Comparison of ENCODE assay signal across 14 cellular contexts in the genomic region with DNA sequence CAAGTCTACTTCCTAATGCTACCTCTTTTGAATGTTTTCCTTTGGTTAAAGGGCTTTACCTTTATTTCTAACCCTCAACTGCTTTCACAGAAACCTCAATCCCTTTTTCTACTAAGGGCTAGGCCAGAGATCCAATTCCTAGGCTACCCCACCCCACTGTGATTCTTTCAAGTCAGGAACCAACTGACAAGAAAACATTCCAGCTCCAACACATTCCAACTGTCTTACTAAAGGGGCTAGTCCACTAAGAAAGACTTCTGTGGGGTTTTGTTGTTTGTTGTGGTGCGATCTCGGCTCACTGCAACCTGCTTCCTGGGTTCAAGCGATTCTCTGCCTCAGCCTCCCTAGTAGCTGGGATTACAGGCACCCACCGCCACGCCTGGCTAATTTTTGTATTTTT.
A peak's percentile ranks its signal among the peaks of the same experiment; 100 is the strongest.
DNase-seq lines count a peak whose midpoint lies in the region; ATAC-seq and TF ChIP-seq lines count a peak whose summit lies in the region.
"Had no signal": no experiment of that assay in that cellular context is flagged by ENCODE, and none has a peak within 500 bp of the region (broad histone marks: within the 10 kb centered on the region; RNA-seq: fewer than 3 reads in every experiment).

No MANE protein-coding gene starts in this region.

- DNase-seq in heart right ventricle (no peak), cardiac septum (ENCODE audit: low spot score) (no peak), brain microvascular endothelial cell (peak; percentile 11), kidney tubule cell (ENCODE audit: low spot score) (peak; percentile 29), uterus (no peak), T-helper 2 cell (no peak), COLO829 (ENCODE audit: low spot score) (no peak)
- DNase-seq: NCI-H187 treated with DMSO at 0.1 percent for 48 hours; nephron progenitor cell; stimulated activated naive B cell treated with anti-CD40 and anti-IgM and Interleukin-4, amounts not matched to agents 10 μg/mL and 1 μg/mL and 100 μg/mL, for 72 hours had no signal

- H3K27me3 ChIP-seq in heart right ventricle: no peaks in the 10 kb centered on the region
- H3K27me3 ChIP-seq in brain microvascular endothelial cell (replicated peaks): no peaks in the 10 kb centered on the region
- no peaks in the 10 kb centered on the region for H3K27me3 ChIP-seq in uterus
- H3K27me3 ChIP-seq: tibial nerve had no signal

- WGBS in heart right ventricle, 2 donors: 94 to 96% methylated on average over 5 of the region's 5 CpGs

- intact Hi-C loops in heart right ventricle (cut with DNase I): no loop called here
- intact Hi-C loops in cardiac septum (cut with DNase I): no loop called here
- intact Hi-C loops in uterus (cut with DNase I; ENCODE audit: low total_unique reads): no loop called here

- H3K9me3 ChIP-seq in heart right ventricle: no peaks in the 10 kb centered on the region
- no peaks in the 10 kb centered on the region for H3K9me3 ChIP-seq in uterus
- H3K9me3 ChIP-seq: tibial nerve had no signal

- H3K4me3 ChIP-seq in heart right ventricle (no peak overlapping the region), brain microvascular endothelial cell (ENCODE audit: low read depth, low read length) (no peak overlapping the region), uterus (no peak overlapping the region)
- H3K4me3 ChIP-seq: tibial nerve had no signal

- no peak for TF ChIP-seq CTCF in heart right ventricle (IDR thresholded peaks at IDR 0.05)
- no peak for TF ChIP-seq CTCF in brain microvascular endothelial cell (IDR thresholded peaks at IDR 0.05; ENCODE audit: low read depth, low read length, missing control alignments)
- no peak for TF ChIP-seq CTCF in uterus (IDR thresholded peaks at IDR 0.05)

- no peak for ATAC-seq in heart right ventricle
- ATAC-seq in GM19035 (IDR thresholded peaks at IDR 0.05; ENCODE audit: unreplicated experiment): no peak
- ATAC-seq: stimulated activated naive B cell treated with anti-CD40 and anti-IgM and Interleukin-4, amounts not matched to agents 10 μg/mL and 1 μg/mL and 100 μg/mL, for 72 hours; WTC11 had no signal

- in situ Hi-C loops in brain microvascular endothelial cell (cut with HindIII; ENCODE audit: low pct_ligation_motif_present, low sequenced_read_pairs): no loop called here

- H3K36me3 ChIP-seq in heart right ventricle (no peaks in the 10 kb centered on the region), brain microvascular endothelial cell (replicated peaks) (no peaks in the 10 kb centered on the region), uterus (no peaks in the 10 kb centered on the region)
- H3K36me3 ChIP-seq: tibial nerve had no signal

- H3K27ac ChIP-seq in heart right ventricle: peak overlapping the region in 6 of 10 donors; percentile 3 to 72 (median 22)
- no peak overlapping the region for H3K27ac ChIP-seq in brain microvascular endothelial cell
- peak overlapping the region; percentile 34 to 40 for H3K27ac ChIP-seq in uterus
- H3K27ac ChIP-seq: C4-2B, tibial nerve had no signal

- no peak for TF ChIP-seq POLR2A in uterus (IDR thresholded peaks at IDR 0.05)

- peaks cover 6 to 94% (median 71%) of the 10 kb centered on the region in 9 donors for H3K4me1 ChIP-seq in heart right ventricle
- no peaks in the 10 kb centered on the region for H3K4me1 ChIP-seq in uterus

Comparison
In these comparisons a context has a peak if more than half of its experiments do, and no peak if none do; other contexts are left out.
1. DNase-seq: peak in brain microvascular endothelial cell (single experiment) and kidney tubule cell (single experiment); none in heart right ventricle (0 of 2), cardiac septum (single experiment), uterus (0 of 2), T-helper 2 cell (0 of 5) and COLO829 (single experiment).